Comparison of ENCODE assay signal across 1 cellular context in the genomic region with DNA sequence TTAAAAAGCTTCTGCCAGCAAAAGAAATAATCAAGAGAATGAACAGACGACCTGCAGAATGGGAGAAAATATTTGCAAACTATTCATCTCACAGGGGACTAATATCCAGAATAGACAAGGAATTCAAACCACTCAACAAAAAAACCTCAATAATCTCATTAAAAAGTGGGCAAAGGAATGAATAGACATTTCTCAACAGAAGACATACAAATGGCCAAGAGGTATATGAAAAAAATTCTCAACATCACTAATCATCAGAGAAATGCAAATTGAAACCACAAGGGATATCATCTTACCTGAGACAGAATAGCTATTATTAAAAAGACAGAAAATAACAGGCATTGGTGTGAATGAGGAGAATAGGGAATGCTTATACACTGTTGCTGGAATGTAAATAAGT.
TF ChIP-seq lines count a peak whose summit lies in the region.

No MANE protein-coding gene starts in this region.

TF ChIP-seq in IMR-90, 13 proteins besides CTCF, POLR2A, EP300 and RAD21:
- TF ChIP-seq, protein P1, sequence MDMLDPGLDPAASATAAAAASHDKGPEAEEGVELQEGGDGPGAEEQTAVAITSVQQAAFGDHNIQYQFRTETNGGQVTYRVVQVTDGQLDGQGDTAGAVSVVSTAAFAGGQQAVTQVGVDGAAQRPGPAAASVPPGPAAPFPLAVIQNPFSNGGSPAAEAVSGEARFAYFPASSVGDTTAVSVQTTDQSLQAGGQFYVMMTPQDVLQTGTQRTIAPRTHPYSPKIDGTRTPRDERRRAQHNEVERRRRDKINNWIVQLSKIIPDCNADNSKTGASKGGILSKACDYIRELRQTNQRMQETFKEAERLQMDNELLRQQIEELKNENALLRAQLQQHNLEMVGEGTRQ (IDR thresholded peaks at IDR 0.05; ENCODE audit: low read depth, low read length): no peak
- TF ChIP-seq CHD1 (IDR thresholded peaks at IDR 0.05; ENCODE audit: low read depth, low read length): no peak
- no peak for TF ChIP-seq MXI1 (IDR thresholded peaks at IDR 0.05; ENCODE audit: borderline replicate concordance, low read depth, low read length)
- no peak for TF ChIP-seq BHLHE40 (IDR thresholded peaks at IDR 0.05; ENCODE audit: low read depth, low read length)
- TF ChIP-seq RFX5 (IDR thresholded peaks at IDR 0.05; ENCODE audit: low read depth, low read length): no peak
- no peak for TF ChIP-seq CEBPB (IDR thresholded peaks at IDR 0.05; ENCODE audit: low read depth, low read length)
- TF ChIP-seq NFE2L2 (IDR thresholded peaks at IDR 0.05; ENCODE audit: low read depth, low read length): no peak
- TF ChIP-seq, protein P2, sequence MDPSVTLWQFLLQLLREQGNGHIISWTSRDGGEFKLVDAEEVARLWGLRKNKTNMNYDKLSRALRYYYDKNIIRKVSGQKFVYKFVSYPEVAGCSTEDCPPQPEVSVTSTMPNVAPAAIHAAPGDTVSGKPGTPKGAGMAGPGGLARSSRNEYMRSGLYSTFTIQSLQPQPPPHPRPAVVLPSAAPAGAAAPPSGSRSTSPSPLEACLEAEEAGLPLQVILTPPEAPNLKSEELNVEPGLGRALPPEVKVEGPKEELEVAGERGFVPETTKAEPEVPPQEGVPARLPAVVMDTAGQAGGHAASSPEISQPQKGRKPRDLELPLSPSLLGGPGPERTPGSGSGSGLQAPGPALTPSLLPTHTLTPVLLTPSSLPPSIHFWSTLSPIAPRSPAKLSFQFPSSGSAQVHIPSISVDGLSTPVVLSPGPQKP (IDR thresholded peaks at IDR 0.05; ENCODE audit: borderline replicate concordance, low read depth, low read length): no peak
- no peak for TF ChIP-seq MAFK (IDR thresholded peaks at IDR 0.05; ENCODE audit: low read depth, low read length)
- TF ChIP-seq RCOR1 (IDR thresholded peaks at IDR 0.05; ENCODE audit: insufficient replicate concordance, low read length): no peak
- no peak for TF ChIP-seq MAZ (IDR thresholded peaks at IDR 0.05; ENCODE audit: borderline replicate concordance, low read depth, low read length)
- no peak for TF ChIP-seq SMC3 (IDR thresholded peaks at IDR 0.05; ENCODE audit: low read depth, low read length)
- TF ChIP-seq FOS (IDR thresholded peaks at IDR 0.05; ENCODE audit: low read depth, low read length): no peak
TF ChIP-seq in IMR-90: peak in this region for 0.
